In genomic region chr1:193313354-193314140, GRCh38 we compare ENCODE assay signal across 30 cellular contexts.
"Had no signal": no experiment of that assay in that cellular context is flagged by ENCODE, and none has a peak within 500 bp of the region (broad histone marks: within the 10 kb centered on the region; RNA-seq: fewer than 3 reads in every experiment).

No MANE protein-coding gene starts in this region.

- H3K4me1 ChIP-seq: breast epithelium, foreskin keratinocyte, heart left ventricle, prostate gland, sigmoid colon had no signal

- FAIRE-seq: islet of Langerhans, pancreas had no signal

- H3K27me3 ChIP-seq: breast epithelium, foreskin keratinocyte, heart left ventricle, pancreas, sigmoid colon had no signal

- ATAC-seq: activated naive CD8-positive, alpha-beta T cell treated with anti-CD3 and anti-CD28 coated beads, Interleukin-2, amount 50 U/mL, for 24 hours; foreskin keratinocyte; heart left ventricle; naive thymus-derived CD4-positive, alpha-beta T cell; pancreas; stimulated activated memory B cell treated with anti-CD40 and anti-IgM and Interleukin-4, amounts not matched to agents 10 μg/mL and 1 μg/mL and 100 μg/mL, for 72 hours; stimulated activated naive CD8-positive, alpha-beta T cell treated with anti-CD3 and anti-CD28 coated beads, Interleukin-15, amount 100 ng/mL, for 72 hours; T-helper 17 cell had no signal

- H3K4me3 Mint-ChIP-seq: activated CD4-positive, alpha-beta memory T cell treated with anti-CD3 and anti-CD28 coated beads, Interleukin-2, amount 10 ng/mL, durations not matched to agents 7 days and 5 days; activated CD4-positive, alpha-beta T cell treated with anti-CD3 and anti-CD28 coated beads, Interleukin-2, amount 10 ng/mL, durations not matched to agents 24 days and 14 days; activated naive CD8-positive, alpha-beta T cell treated with anti-CD3 and anti-CD28 coated beads, Interleukin-2, amount 50 U/mL, for 24 hours; activated T-cell treated with anti-CD3 and anti-CD28 coated beads, Interleukin-2, amount 50 U/mL, for 24 hours; dendritic cell treated with granulocyte-macrophage colony-stimulating factor and Interleukin-4, amounts not matched to agents 40 ng/mL and 50 ng/mL, for 4 days; naive thymus-derived CD4-positive, alpha-beta T cell; stimulated activated memory B cell treated with anti-CD40 and anti-IgM and Interleukin-4, amounts not matched to agents 10 μg/mL and 1 μg/mL and 100 μg/mL, for 72 hours; stimulated activated naive CD8-positive, alpha-beta T cell treated with anti-CD3 and anti-CD28 coated beads, Interleukin-15, amount 100 ng/mL, for 72 hours; T-helper 17 cell had no signal

- H3K27me3 Mint-ChIP-seq: activated CD4-positive, alpha-beta memory T cell treated with anti-CD3 and anti-CD28 coated beads, Interleukin-2, amount 10 ng/mL, durations not matched to agents 7 days and 5 days; activated naive CD8-positive, alpha-beta T cell treated with anti-CD3 and anti-CD28 coated beads, Interleukin-2, amount 50 U/mL, for 24 hours; activated T-cell treated with anti-CD3 and anti-CD28 coated beads, Interleukin-2, amount 50 U/mL, for 24 hours; dendritic cell treated with granulocyte-macrophage colony-stimulating factor and Interleukin-4, amounts not matched to agents 40 ng/mL and 50 ng/mL, for 4 days; stimulated activated naive CD8-positive, alpha-beta T cell treated with anti-CD3 and anti-CD28 coated beads, Interleukin-15, amount 100 ng/mL, for 72 hours; T-helper 17 cell had no signal

- H3K36me3 Mint-ChIP-seq: stimulated activated memory B cell treated with anti-CD40 and anti-IgM and Interleukin-4, amounts not matched to agents 10 μg/mL and 1 μg/mL and 100 μg/mL, for 72 hours had no signal

- H3K27ac Mint-ChIP-seq: activated CD4-positive, alpha-beta memory T cell treated with anti-CD3 and anti-CD28 coated beads, Interleukin-2, amount 10 ng/mL, durations not matched to agents 7 days and 5 days; activated CD4-positive, alpha-beta T cell treated with anti-CD3 and anti-CD28 coated beads, Interleukin-2, amount 10 ng/mL, durations not matched to agents 24 days and 14 days; activated naive CD8-positive, alpha-beta T cell treated with anti-CD3 and anti-CD28 coated beads, Interleukin-2, amount 50 U/mL, for 24 hours; activated T-cell treated with anti-CD3 and anti-CD28 coated beads, Interleukin-2, amount 50 U/mL, for 24 hours; dendritic cell treated with granulocyte-macrophage colony-stimulating factor and Interleukin-4, amounts not matched to agents 40 ng/mL and 50 ng/mL, for 4 days; naive thymus-derived CD4-positive, alpha-beta T cell; stimulated activated memory B cell treated with anti-CD40 and anti-IgM and Interleukin-4, amounts not matched to agents 10 μg/mL and 1 μg/mL and 100 μg/mL, for 72 hours; stimulated activated naive CD8-positive, alpha-beta T cell treated with anti-CD3 and anti-CD28 coated beads, Interleukin-15, amount 100 ng/mL, for 72 hours; T-helper 17 cell had no signal

- DNase-seq: activated CD4-positive, alpha-beta memory T cell treated with anti-CD3 and anti-CD28 coated beads, Interleukin-2, amount 10 ng/mL, durations not matched to agents 7 days and 5 days; activated CD4-positive, alpha-beta T cell treated with anti-CD3 and anti-CD28 coated beads, Interleukin-2, amount 10 ng/mL, durations not matched to agents 24 days and 14 days; activated CD4-positive, CD25-positive, alpha-beta regulatory T cell treated with anti-CD3 and anti-CD28 coated beads, Interleukin-2, amount 50 U/mL, for 72 hours; activated CD8-positive, alpha-beta memory T cell treated with anti-CD3 and anti-CD28 coated beads, Interleukin-2, amount 50 U/mL, for 48 hours; activated gamma-delta T cell; activated naive CD4-positive, alpha-beta T cell treated with anti-CD3 and anti-CD28 coated beads, Interleukin-2, amount 50 U/mL, for 16 hours; activated naive CD8-positive, alpha-beta T cell treated with anti-CD3 and anti-CD28 coated beads, Interleukin-2, amount 50 U/mL, for 24 hours; activated T-cell treated with anti-CD3 and anti-CD28 coated beads, Interleukin-2, amount 50 U/mL, for 24 hours; central memory CD4-positive, alpha-beta T cell; effector memory CD4-positive, alpha-beta T cell; foreskin keratinocyte; heart left ventricle; mammary epithelial cell; naive thymus-derived CD4-positive, alpha-beta T cell; pancreas; retina; sigmoid colon; stimulated activated CD4-positive, alpha-beta T cell treated with anti-CD3 and anti-CD28 coated beads, Interleukin-1b, Interleukin-23, amount 100 ng/mL, for 48 hours; stimulated activated CD4-positive, alpha-beta T cell treated with anti-CD3 and anti-CD28 coated beads, Interleukin-4, amount 100 ng/mL, for 4 hours; stimulated activated CD8-positive, alpha-beta memory T cell treated with anti-CD3 and anti-CD28 coated beads, Interleukin-4, amount 100 ng/mL, for 48 hours; stimulated activated naive CD8-positive, alpha-beta T cell treated with anti-CD3 and anti-CD28 coated beads, Interleukin-15, amount 100 ng/mL, for 72 hours; substantia nigra; T-helper 17 cell; T1000 had no signal

- H3K27ac ChIP-seq: breast epithelium, foreskin keratinocyte, heart left ventricle, pancreas, prostate gland, sigmoid colon had no signal

- H3K4me1 Mint-ChIP-seq: stimulated activated memory B cell treated with anti-CD40 and anti-IgM and Interleukin-4, amounts not matched to agents 10 μg/mL and 1 μg/mL and 100 μg/mL, for 72 hours had no signal

- H3K4me2 ChIP-seq: smooth muscle cell had no signal

- H3K4me3 ChIP-seq: breast epithelium, heart left ventricle, pancreas, prostate gland, sigmoid colon, smooth muscle cell had no signal

- H3K36me3 ChIP-seq: breast epithelium, heart left ventricle, pancreas, prostate gland, sigmoid colon had no signal

- H3K9me3 Mint-ChIP-seq: activated CD4-positive, alpha-beta T cell treated with anti-CD3 and anti-CD28 coated beads, Interleukin-2, amount 10 ng/mL, durations not matched to agents 24 days and 14 days; activated T-cell treated with anti-CD3 and anti-CD28 coated beads, Interleukin-2, amount 50 U/mL, for 24 hours; dendritic cell treated with granulocyte-macrophage colony-stimulating factor and Interleukin-4, amounts not matched to agents 40 ng/mL and 50 ng/mL, for 4 days; stimulated activated naive CD8-positive, alpha-beta T cell treated with anti-CD3 and anti-CD28 coated beads, Interleukin-15, amount 100 ng/mL, for 72 hours had no signal

- H3K9me3 ChIP-seq: pancreas, prostate gland had no signal
